ENCODE assay signal across 8 cellular contexts in genomic region chr12:117155278-117156060, GRCh38. TPM values are rescaled to one million over a fixed set of nuclear protein-coding genes. Genes with fewer than 3 reads are reported as not detected.
A peak's percentile ranks its signal among the peaks of the same experiment; 100 is the strongest.
DNase-seq lines count a peak whose midpoint lies in the region; ATAC-seq and TF ChIP-seq lines count a peak whose summit lies in the region.

No MANE protein-coding gene starts in this region.

- H3K4me1 Mint-ChIP-seq in activated T-cell treated with anti-CD3 and anti-CD28 coated beads, Interleukin-2, amount 50 U/mL, for 24 hours (ENCODE audit: low read depth): peaks cover 23% of the 10 kb centered on the region

- H3K4me1 ChIP-seq in NT2/D1 (ENCODE audit: insufficient read depth, insufficient read length): no peaks in the 10 kb centered on the region

- no peak overlapping the region for H3K9ac ChIP-seq in NT2/D1 (ENCODE audit: insufficient read length, low read depth)

- H3K9me3 Mint-ChIP-seq in activated T-cell treated with anti-CD3 and anti-CD28 coated beads, Interleukin-2, amount 50 U/mL, for 24 hours: no peaks in the 10 kb centered on the region

- no peaks in the 10 kb centered on the region for H3K27me3 Mint-ChIP-seq in activated T-cell treated with anti-CD3 and anti-CD28 coated beads, Interleukin-2, amount 50 U/mL, for 24 hours

- TF ChIP-seq CTCF in fibroblast of the aortic adventitia (IDR thresholded peaks at IDR 0.05; ENCODE audit: insufficient read depth, low read length): peak; percentile 67

- no peak overlapping the region for H3K27ac Mint-ChIP-seq in activated T-cell treated with anti-CD3 and anti-CD28 coated beads, Interleukin-2, amount 50 U/mL, for 24 hours

- ATAC-seq in GM18861 (IDR thresholded peaks at IDR 0.05; ENCODE audit: unreplicated experiment) (peak; percentile 79), HG03469 (IDR thresholded peaks at IDR 0.05; ENCODE audit: unreplicated experiment) (peak; percentile 43)

- H3K9me3 ChIP-seq in NT2/D1 (ENCODE audit: insufficient read depth, low read length): no peaks in the 10 kb centered on the region

- DNase-seq in A172 (ENCODE audit: low spot score): peak; percentile 70
- DNase-seq in NT2/D1 (ENCODE audit: low read depth, low spot score): peak; percentile 95
- peak; percentile 83 for DNase-seq in activated T-cell treated with anti-CD3 and anti-CD28 coated beads, Interleukin-2, amount 50 U/mL, for 24 hours
- DNase-seq in fibroblast of the aortic adventitia (ENCODE audit: low read depth): peak; percentile 8
- peak; percentile 16 to 93 (median 64) for DNase-seq in posterior cingulate gyrus
- DNase-seq in foreskin melanocyte: no peak

- no peaks in the 10 kb centered on the region for H3K27me3 ChIP-seq in NT2/D1 (ENCODE audit: insufficient read depth, insufficient read length)

- no peak overlapping the region for H3K4me3 ChIP-seq in NT2/D1 (ENCODE audit: insufficient read length, low read depth)
- no peak overlapping the region for H3K4me3 ChIP-seq in fibroblast of the aortic adventitia (ENCODE audit: low read depth, low read length)

- H3K4me3 Mint-ChIP-seq in activated T-cell treated with anti-CD3 and anti-CD28 coated beads, Interleukin-2, amount 50 U/mL, for 24 hours: no peak overlapping the region

- intact Hi-C loops in posterior cingulate gyrus (cut with DNase I): no loop called here

- H3K36me3 ChIP-seq in NT2/D1 (ENCODE audit: insufficient read depth, insufficient read length, low read length): peaks cover 87% of the 10 kb centered on the region

- H3K36me3 Mint-ChIP-seq in activated T-cell treated with anti-CD3 and anti-CD28 coated beads, Interleukin-2, amount 50 U/mL, for 24 hours (ENCODE audit: low read depth): peaks cover 97% of the 10 kb centered on the region

RNA-seq across cellular contexts. Expression of gene FBXO21, which starts 34.8 kb away (rescaled TPM):
- total RNA-seq in A172 (2014; rRNA removed; shearing (Covaris generic)): 60.3 and 65.3 TPM in 2 replicates
- total RNA-seq in fibroblast of the aortic adventitia (ENCODE audit: low replicate concordance): 41.5 and 44.8 TPM in 2 replicates

RNA-seq across cellular contexts. Expression of gene TESC, which starts 56.3 kb away (rescaled TPM):
- 5.2 and 7.0 TPM in 2 replicates for total RNA-seq in A172 (2014; rRNA removed; shearing (Covaris generic))
- total RNA-seq in fibroblast of the aortic adventitia (ENCODE audit: low replicate concordance): not detected in 2 replicates
